Comparison of ENCODE assay signal across 8 cellular contexts in genomic region chr16:10385725-10386516, GRCh38. TPM values are rescaled to one million over a fixed set of nuclear protein-coding genes. Genes with fewer than 3 reads are reported as not detected.
DNase-seq lines count a peak whose midpoint lies in the region; ATAC-seq and TF ChIP-seq lines count a peak whose summit lies in the region.

Gene ATF7IP2 (plus strand): TSS chr16:10386061. CDS start chr16:10430621, 44,560 bp downstream.

- H3K36me3 ChIP-seq in ascending aorta: peaks cover 0 to 3% of the 10 kb centered on the region in 2 donors
- H3K36me3 ChIP-seq in hepatocyte (replicated peaks; ENCODE audit: insufficient read depth, low read depth): no peaks in the 10 kb centered on the region

- intact Hi-C loops in ascending aorta (cut with DNase I): no loop called here

- H3K79me2 ChIP-seq in hepatocyte: peaks cover 46% of the 10 kb centered on the region

- H3K27ac ChIP-seq in ascending aorta (peak within 1 kb of the TSS; percentile 59 to 64), hepatocyte (peak within 1 kb of the TSS; percentile 88)

- H3K27me3 ChIP-seq in ascending aorta: no peaks in the 10 kb centered on the region
- no peaks in the 10 kb centered on the region for H3K27me3 ChIP-seq in hepatocyte

- TF ChIP-seq CTCF in ascending aorta (IDR thresholded peaks at IDR 0.05): no peak
- TF ChIP-seq CTCF in hepatocyte (IDR thresholded peaks at IDR 0.05; ENCODE audit: poor library complexity): no peak

- peak; percentile 79 for DNase-seq in AG20443 (ENCODE audit: low spot score)
- DNase-seq in T-helper 2 cell: peak; percentile 59 to 97 (median 81)
- peak; percentile 57 to 84 for DNase-seq in ascending aorta (ENCODE audit: low spot score in 2 of 2)
- peak; percentile 94 for DNase-seq in hepatocyte (ENCODE audit: low spot score)
- peak; percentile 83 for DNase-seq in renal cortical epithelial cell (ENCODE audit: low read depth)
- no peak for DNase-seq in NCI-H1417 treated with DMSO at 0.1 percent for 48 hours (lab: John Stamatoyannopoulos, UW)

- H4K20me1 ChIP-seq in hepatocyte (ENCODE audit: insufficient read depth, poor library complexity, severe bottlenecking): peaks cover 6% of the 10 kb centered on the region

- H2AFZ ChIP-seq in hepatocyte: peak within 1 kb of the TSS; percentile 64

- no peaks in the 10 kb centered on the region for H3K9me3 ChIP-seq in ascending aorta
- H3K9me3 ChIP-seq in hepatocyte (ENCODE audit: low read depth): no peaks in the 10 kb centered on the region

- peak; percentile 88 for ATAC-seq in GM19328 (IDR thresholded peaks at IDR 0.05; ENCODE audit: unreplicated experiment)
- ATAC-seq in HG03521 (IDR thresholded peaks at IDR 0.05; ENCODE audit: unreplicated experiment): peak; percentile 93

- H3K4me3 ChIP-seq in ascending aorta: peak within 1 kb of the TSS; percentile 71 to 78
- peak within 1 kb of the TSS; percentile 61 for H3K4me3 ChIP-seq in hepatocyte

- 3% methylated on average over 65 of the region's 66 CpGs for WGBS in hepatocyte (ENCODE audit: low lambda C conversion rate, missing lambda C conversion rate)

- H3K4me1 ChIP-seq in ascending aorta: peaks cover 5% of the 10 kb centered on the region in 2 donors
- peaks cover 7% of the 10 kb centered on the region for H3K4me1 ChIP-seq in hepatocyte (ENCODE audit: insufficient read depth)

- H3K4me2 ChIP-seq in hepatocyte: peak within 1 kb of the TSS; percentile 74

- H3K9me2 ChIP-seq in hepatocyte (replicated peaks; ENCODE audit: insufficient read depth): no peaks in the 10 kb centered on the region

RNA-seq across cellular contexts. Expression of gene ATF7IP2, which starts in this region (rescaled TPM):
- total RNA-seq in ascending aorta (not detected), hepatocyte (54.5 and 68.7 TPM in 2 replicates), renal cortical epithelial cell (8.0 and 9.9 TPM in 2 replicates)
- 49.1 and 58.3 TPM in 2 replicates for polyA plus RNA-seq in hepatocyte

Comparison
In these comparisons a context has a peak if more than half of its experiments do, and no peak if none do; other contexts are left out.
1. Peak in DNase-seq, H3K4me3 ChIP-seq and H3K27ac ChIP-seq in ascending aorta; RNA of the gene not detected or under 1 TPM.